20 cellular contexts compared by ENCODE assay signal in the genomic region with DNA sequence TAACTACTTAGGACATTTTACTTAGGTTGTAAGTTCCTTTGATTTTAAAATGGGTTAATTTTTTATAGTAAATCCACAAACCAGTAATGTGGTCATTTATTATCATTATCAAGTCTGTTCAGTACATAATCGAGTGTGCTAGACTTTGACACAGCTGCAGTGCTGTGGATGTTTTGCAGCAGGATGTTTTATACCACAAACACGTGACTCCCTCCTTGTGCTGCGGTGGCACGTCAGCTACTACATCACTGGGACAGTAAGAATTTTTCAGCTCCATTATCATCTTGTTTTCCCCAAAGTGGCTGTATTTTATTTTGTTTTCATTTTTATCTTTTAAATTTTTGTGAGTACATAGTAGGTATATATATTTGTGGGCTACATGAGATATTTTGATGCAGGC.
A peak's percentile ranks its signal among the peaks of the same experiment; 100 is the strongest.
DNase-seq lines count a peak whose midpoint lies in the region; ATAC-seq, FAIRE-seq and TF ChIP-seq lines count a peak whose summit lies in the region.
"Had no signal": no experiment of that assay in that cellular context is flagged by ENCODE, and none has a peak within 500 bp of the region (broad histone marks: within the 10 kb centered on the region; RNA-seq: fewer than 3 reads in every experiment).

No MANE protein-coding gene starts in this region.

- H3K4me1 ChIP-seq in breast epithelium (no peaks in the 10 kb centered on the region), kidney (ENCODE audit: control insufficient read depth in 1 of 2, insufficient read depth in 1 of 2, low read depth in 1 of 2, low read length in 2 of 2) (no peaks in the 10 kb centered on the region)
- H3K4me1 ChIP-seq: BLaER1 had no signal

- H3K36me3 ChIP-seq in breast epithelium (no peaks in the 10 kb centered on the region), kidney (ENCODE audit: control insufficient read depth in 1 of 2, insufficient read depth in 2 of 2, low read length in 2 of 2) (no peaks in the 10 kb centered on the region)
- H3K36me3 ChIP-seq: ovary had no signal

- no peaks in the 10 kb centered on the region for H3K9me3 Mint-ChIP-seq in T-helper 2 cell treated with Interferon-gamma antibody and Interleukin-4, amounts not matched to agents 5 μg/mL and 100 μg/mL, for 36 hours
- H3K9me3 Mint-ChIP-seq in stimulated activated naive CD8-positive, alpha-beta T cell treated with anti-CD3 and anti-CD28 coated beads, Interleukin-15, amount 100 ng/mL, for 72 hours = no peaks in the 10 kb centered on the region
- H3K9me3 Mint-ChIP-seq in effector memory CD8-positive, alpha-beta T cell = no peaks in the 10 kb centered on the region
- H3K9me3 Mint-ChIP-seq in stimulated activated effector memory CD8-positive, alpha-beta T cell treated with anti-CD3 and anti-CD28 coated beads, Interleukin-12 subunit alpha, Interleukin-12 subunit beta, amount 100 ng/mL, for 72 hours = no peaks in the 10 kb centered on the region
- H3K9me3 Mint-ChIP-seq: GM23338; stimulated activated naive CD8-positive, alpha-beta T cell treated with anti-CD3 and anti-CD28 coated beads, Interleukin-15, Interleukin-2, amounts not matched to agents 100 ng/mL and 50 ng/mL, for 24 hours had no signal

- peaks cover 5% of the 10 kb centered on the region for H3K36me3 Mint-ChIP-seq in T-helper 2 cell treated with Interferon-gamma antibody and Interleukin-4, amounts not matched to agents 5 μg/mL and 100 μg/mL, for 36 hours (ENCODE audit: low read depth)
- H3K36me3 Mint-ChIP-seq in effector memory CD8-positive, alpha-beta T cell (ENCODE audit: insufficient read depth) = peaks cover 2% of the 10 kb centered on the region
- H3K36me3 Mint-ChIP-seq in stimulated activated effector memory CD8-positive, alpha-beta T cell treated with anti-CD3 and anti-CD28 coated beads, Interleukin-12 subunit alpha, Interleukin-12 subunit beta, amount 100 ng/mL, for 72 hours = peaks cover 19% of the 10 kb centered on the region

- no peak overlapping the region for H3K4me3 ChIP-seq in breast epithelium
- no peak overlapping the region for H3K4me3 ChIP-seq in kidney (ENCODE audit: low read length in 2 of 2)
- H3K4me3 ChIP-seq: BLaER1, coronary artery, GM23338, ovary had no signal

- H3K9me3 ChIP-seq in breast epithelium (no peaks in the 10 kb centered on the region), kidney (ENCODE audit: control insufficient read depth in 1 of 2, low read length in 2 of 2) (no peaks in the 10 kb centered on the region)
- H3K9me3 ChIP-seq: ovary had no signal

- FAIRE-seq in kidney (lab: Jason Lieb, UNC) = no peak

- no peaks in the 10 kb centered on the region for H3K27me3 Mint-ChIP-seq in T-helper 2 cell treated with Interferon-gamma antibody and Interleukin-4, amounts not matched to agents 5 μg/mL and 100 μg/mL, for 36 hours (ENCODE audit: low read depth)
- no peaks in the 10 kb centered on the region for H3K27me3 Mint-ChIP-seq in stimulated activated naive CD8-positive, alpha-beta T cell treated with anti-CD3 and anti-CD28 coated beads, Interleukin-15, amount 100 ng/mL, for 72 hours
- H3K27me3 Mint-ChIP-seq in effector memory CD8-positive, alpha-beta T cell = no peaks in the 10 kb centered on the region
- H3K27me3 Mint-ChIP-seq: stimulated activated naive CD8-positive, alpha-beta T cell treated with anti-CD3 and anti-CD28 coated beads, Interleukin-15, Interleukin-2, amounts not matched to agents 100 ng/mL and 50 ng/mL, for 24 hours had no signal

- peak; percentile 64 for ATAC-seq in stimulated activated naive CD8-positive, alpha-beta T cell treated with anti-CD3 and anti-CD28 coated beads, Interleukin-15, amount 100 ng/mL, for 72 hours
- ATAC-seq in stimulated activated naive CD8-positive, alpha-beta T cell treated with anti-CD3 and anti-CD28 coated beads, Interleukin-15, Interleukin-2, amounts not matched to agents 100 U/mL and 50 U/mL, for 24 hours = no peak
- ATAC-seq in effector memory CD8-positive, alpha-beta T cell (replicated peaks) = peak; percentile 99
- peak; percentile 84 for ATAC-seq in stimulated activated effector memory CD8-positive, alpha-beta T cell treated with anti-CD3 and anti-CD28 coated beads, Interleukin-12 subunit alpha, Interleukin-12 subunit beta, amount 100 ng/mL, for 72 hours
- ATAC-seq: GM23338, WTC11 had no signal

- H3K27ac ChIP-seq in breast epithelium (no peak overlapping the region), kidney (ENCODE audit: low read depth in 2 of 2, low read length in 2 of 2) (no peak overlapping the region)
- H3K27ac ChIP-seq: 22Rv1, BLaER1, coronary artery, epithelial cell of prostate, ovary had no signal

- DNase-seq in T-helper 2 cell (peak in 3 of 5 experiments; percentile 21 to 64 (median 29)), breast epithelium (ENCODE audit: low spot score in 2 of 2) (no peak), kidney (no peak)
- no peak for DNase-seq in T-helper 2 cell treated with Interferon-gamma antibody and Interleukin-4, amounts not matched to agents 5 μg/mL and 100 μg/mL, for 36 hours (ENCODE audit: low spot score)
- DNase-seq in stimulated activated naive CD8-positive, alpha-beta T cell treated with anti-CD3 and anti-CD28 coated beads, Interleukin-15, amount 100 ng/mL, for 72 hours = no peak
- no peak for DNase-seq in stimulated activated naive CD8-positive, alpha-beta T cell treated with anti-CD3 and anti-CD28 coated beads, Interleukin-15, Interleukin-2, amounts not matched to agents 100 U/mL and 50 U/mL, for 24 hours
- DNase-seq in effector memory CD8-positive, alpha-beta T cell = peak; percentile 11 to 27 (median 27)
- DNase-seq in stimulated activated effector memory CD8-positive, alpha-beta T cell treated with anti-CD3 and anti-CD28 coated beads, Interleukin-12 subunit alpha, Interleukin-12 subunit beta, amount 100 ng/mL, for 72 hours (ENCODE audit: low spot score in 2 of 2) = no peak
- DNase-seq: DMS53; NCI-H187 treated with DMSO at 0.1 percent for 48 hours; NCI-H345; ovary; stimulated activated CD4-positive, alpha-beta T cell treated with anti-CD3 and anti-CD28 coated beads, Interleukin-4, amount 100 ng/mL, for 24 hours had no signal

- H3K27ac Mint-ChIP-seq in T-helper 2 cell treated with Interferon-gamma antibody and Interleukin-4, amounts not matched to agents 5 μg/mL and 100 μg/mL, for 36 hours = no peak overlapping the region
- no peak overlapping the region for H3K27ac Mint-ChIP-seq in stimulated activated naive CD8-positive, alpha-beta T cell treated with anti-CD3 and anti-CD28 coated beads, Interleukin-15, amount 100 ng/mL, for 72 hours
- H3K27ac Mint-ChIP-seq in effector memory CD8-positive, alpha-beta T cell = peak overlapping the region; percentile 75 to 76
- peak overlapping the region; percentile 40 for H3K27ac Mint-ChIP-seq in stimulated activated effector memory CD8-positive, alpha-beta T cell treated with anti-CD3 and anti-CD28 coated beads, Interleukin-12 subunit alpha, Interleukin-12 subunit beta, amount 100 ng/mL, for 72 hours
- H3K27ac Mint-ChIP-seq: GM23338; stimulated activated naive CD8-positive, alpha-beta T cell treated with anti-CD3 and anti-CD28 coated beads, Interleukin-15, Interleukin-2, amounts not matched to agents 100 ng/mL and 50 ng/mL, for 24 hours; WTC11 had no signal

- intact Hi-C loops in breast epithelium (cut with DNase I; ENCODE audit: low total_unique reads) (no loop called here), kidney (cut with DNase I) (no loop called here)

- peaks cover 2% of the 10 kb centered on the region for H3K4me1 Mint-ChIP-seq in T-helper 2 cell treated with Interferon-gamma antibody and Interleukin-4, amounts not matched to agents 5 μg/mL and 100 μg/mL, for 36 hours (ENCODE audit: low read depth)
- H3K4me1 Mint-ChIP-seq in stimulated activated naive CD8-positive, alpha-beta T cell treated with anti-CD3 and anti-CD28 coated beads, Interleukin-15, amount 100 ng/mL, for 72 hours = no peaks in the 10 kb centered on the region
- peaks cover 10 to 18% of the 10 kb centered on the region in 2 donors for H3K4me1 Mint-ChIP-seq in effector memory CD8-positive, alpha-beta T cell (ENCODE audit: low read depth in 2 of 2)
- H3K4me1 Mint-ChIP-seq in stimulated activated effector memory CD8-positive, alpha-beta T cell treated with anti-CD3 and anti-CD28 coated beads, Interleukin-12 subunit alpha, Interleukin-12 subunit beta, amount 100 ng/mL, for 72 hours = peaks cover 22% of the 10 kb centered on the region
- H3K4me1 Mint-ChIP-seq: GM23338 had no signal

- TF ChIP-seq POLR2A in breast epithelium (IDR thresholded peaks at IDR 0.05) = no peak

- H3K4me3 Mint-ChIP-seq in T-helper 2 cell treated with Interferon-gamma antibody and Interleukin-4, amounts not matched to agents 5 μg/mL and 100 μg/mL, for 36 hours = no peak overlapping the region
- no peak overlapping the region for H3K4me3 Mint-ChIP-seq in stimulated activated naive CD8-positive, alpha-beta T cell treated with anti-CD3 and anti-CD28 coated beads, Interleukin-15, amount 100 ng/mL, for 72 hours
- no peak overlapping the region for H3K4me3 Mint-ChIP-seq in effector memory CD8-positive, alpha-beta T cell
- no peak overlapping the region for H3K4me3 Mint-ChIP-seq in stimulated activated effector memory CD8-positive, alpha-beta T cell treated with anti-CD3 and anti-CD28 coated beads, Interleukin-12 subunit alpha, Interleukin-12 subunit beta, amount 100 ng/mL, for 72 hours
- H3K4me3 Mint-ChIP-seq: GM23338; stimulated activated naive CD8-positive, alpha-beta T cell treated with anti-CD3 and anti-CD28 coated beads, Interleukin-15, Interleukin-2, amounts not matched to agents 100 ng/mL and 50 ng/mL, for 24 hours; WTC11 had no signal

- H3K9ac ChIP-seq in kidney (ENCODE audit: low read length in 2 of 2) = no peak overlapping the region
- H3K9ac ChIP-seq: BLaER1 had no signal

- TF ChIP-seq CTCF in breast epithelium (IDR thresholded peaks at IDR 0.05) (no peak), kidney (IDR thresholded peaks at IDR 0.05; ENCODE audit: borderline replicate concordance, extremely low read depth, insufficient read depth) (no peak)

- H3K27me3 ChIP-seq in breast epithelium = no peaks in the 10 kb centered on the region
- H3K27me3 ChIP-seq: BLaER1, ovary had no signal

Comparison
In these comparisons a context has a peak if more than half of its experiments do, and no peak if none do; other contexts are left out.
1. DNase-seq: peak in T-helper 2 cell (3 of 5) and effector memory CD8-positive, alpha-beta T cell (3 of 3); none in T-helper 2 cell treated with Interferon-gamma antibody and Interleukin-4, amounts not matched to agents 5 μg/mL and 100 μg/mL, for 36 hours (single experiment), stimulated activated naive CD8-positive, alpha-beta T cell treated with anti-CD3 and anti-CD28 coated beads, Interleukin-15, amount 100 ng/mL, for 72 hours (0 of 2), stimulated activated naive CD8-positive, alpha-beta T cell treated with anti-CD3 and anti-CD28 coated beads, Interleukin-15, Interleukin-2, amounts not matched to agents 100 U/mL and 50 U/mL, for 24 hours (single experiment), stimulated activated effector memory CD8-positive, alpha-beta T cell treated with anti-CD3 and anti-CD28 coated beads, Interleukin-12 subunit alpha, Interleukin-12 subunit beta, amount 100 ng/mL, for 72 hours (0 of 2), breast epithelium (0 of 2) and kidney (single experiment).
2. H3K27ac Mint-ChIP-seq: peak in effector memory CD8-positive, alpha-beta T cell (2 of 2) and stimulated activated effector memory CD8-positive, alpha-beta T cell treated with anti-CD3 and anti-CD28 coated beads, Interleukin-12 subunit alpha, Interleukin-12 subunit beta, amount 100 ng/mL, for 72 hours (single experiment); none in T-helper 2 cell treated with Interferon-gamma antibody and Interleukin-4, amounts not matched to agents 5 μg/mL and 100 μg/mL, for 36 hours (single experiment) and stimulated activated naive CD8-positive, alpha-beta T cell treated with anti-CD3 and anti-CD28 coated beads, Interleukin-15, amount 100 ng/mL, for 72 hours (0 of 2).